26 cellular contexts compared by ENCODE assay signal in genomic region chr1:59161136-59161535, GRCh38.
"Had no signal": no experiment of that assay in that cellular context is flagged by ENCODE, and none has a peak within 500 bp of the region (broad histone marks: within the 10 kb centered on the region; RNA-seq: fewer than 3 reads in every experiment).

No MANE protein-coding gene starts in this region.

- DNase-seq: activated CD4-positive, alpha-beta memory T cell treated with anti-CD3 and anti-CD28 coated beads for 36 hours; activated CD4-positive, alpha-beta T cell treated with anti-CD3 and anti-CD28 coated beads for 36 hours; activated CD4-positive, alpha-beta T cell treated with anti-CD3 and anti-CD28 coated beads, Interleukin-2, amount 10 ng/mL, durations not matched to agents 24 days and 14 days; activated CD4-positive, CD25-positive, alpha-beta regulatory T cell; activated CD4-positive, CD25-positive, alpha-beta regulatory T cell treated with anti-CD3 and anti-CD28 coated beads, Interleukin-2, amount 50 U/mL, for 72 hours; activated CD8-positive, alpha-beta memory T cell treated with anti-CD3 and anti-CD28 coated beads, Interleukin-2, amount 10 ng/mL, durations not matched to agents 7 days and 5 days; activated CD8-positive, alpha-beta memory T cell treated with anti-CD3 and anti-CD28 coated beads, Interleukin-2, amount 50 U/mL, for 4 hours; activated CD8-positive, alpha-beta T cell treated with anti-CD3 and anti-CD28 coated beads, Interleukin-2, amount 10 ng/mL, durations not matched to agents 7 days and 5 days; activated effector memory CD4-positive, alpha-beta T cell treated with anti-CD3 and anti-CD28 coated beads, Interleukin-2, amount 50 U/mL, for 16 hours; activated naive CD4-positive, alpha-beta T cell treated with anti-CD3 and anti-CD28 coated beads for 36 hours; activated naive CD8-positive, alpha-beta T cell treated with anti-CD3 and anti-CD28 coated beads for 36 hours; activated naive CD8-positive, alpha-beta T cell treated with anti-CD3 and anti-CD28 coated beads, Interleukin-2, amount 50 U/mL, for 24 hours; activated T-cell treated with anti-CD3 and anti-CD28 coated beads, Interleukin-2, amount 50 U/mL, for 1 hour; activated T-cell treated with anti-CD3 and anti-CD28 coated beads, Interleukin-2, amount 50 U/mL, for 48 hours; adrenal gland; amygdala; brain microvascular endothelial cell; cortex of kidney; dermis blood vessel endothelial cell; effector CD4-positive, alpha-beta T cell; effector memory CD8-positive, alpha-beta T cell; erythroblast; foreskin melanocyte; head of caudate nucleus; T-helper 2 cell had no signal

- H3K4me3 ChIP-seq: adrenal gland, esophagus muscularis mucosa had no signal

- H3K27ac ChIP-seq: brain microvascular endothelial cell, esophagus muscularis mucosa had no signal

- H3K9me3 ChIP-seq: adrenal gland had no signal

- H3K27me3 ChIP-seq: adrenal gland, brain microvascular endothelial cell, esophagus muscularis mucosa had no signal

- H3K36me3 ChIP-seq: adrenal gland, brain microvascular endothelial cell, esophagus muscularis mucosa had no signal

- ATAC-seq: activated CD4-positive, alpha-beta T cell treated with anti-CD3 and anti-CD28 coated beads for 36 hours; activated CD8-positive, alpha-beta memory T cell treated with anti-CD3 and anti-CD28 coated beads, Interleukin-2, amount 10 ng/mL, durations not matched to agents 7 days and 5 days; activated CD8-positive, alpha-beta T cell treated with anti-CD3 and anti-CD28 coated beads, Interleukin-2, amount 10 ng/mL, durations not matched to agents 7 days and 5 days; activated naive CD8-positive, alpha-beta T cell treated with anti-CD3 and anti-CD28 coated beads, Interleukin-2, amount 50 U/mL, for 24 hours; effector memory CD8-positive, alpha-beta T cell had no signal
